ENCODE assay signal across 14 cellular contexts in genomic region chr13:62837895-62838294, GRCh38.
"Had no signal": no experiment of that assay in that cellular context is flagged by ENCODE, and none has a peak within 500 bp of the region (broad histone marks: within the 10 kb centered on the region; RNA-seq: fewer than 3 reads in every experiment).

No MANE protein-coding gene starts in this region.

- H3K4me3 ChIP-seq: body of pancreas, lower lobe of right lung, skin epidermis, uterus had no signal

- H3K4me3 Mint-ChIP-seq: activated B cell treated with CpG ODN at 0.5 μM for 24 hours; activated CD4-positive, alpha-beta T cell treated with anti-CD3 and anti-CD28 coated beads, Interleukin-2, amount 10 ng/mL, durations not matched to agents 7 days and 5 days; naive B cell; T-helper 1 cell treated with Interleukin-12 subunit alpha and Interleukin-12 subunit beta and Interleukin-4 antibody, amounts not matched to agents 30 μg/mL and 1 μg/mL, for 36 hours had no signal

- ATAC-seq: body of pancreas, lower lobe of right lung had no signal

- H3K4me1 Mint-ChIP-seq: activated B cell treated with CpG ODN at 0.5 μM for 24 hours; activated CD4-positive, alpha-beta T cell treated with anti-CD3 and anti-CD28 coated beads, Interleukin-2, amount 10 ng/mL, durations not matched to agents 7 days and 5 days; naive B cell had no signal

- DNase-seq: activated B cell treated with CpG ODN at 0.5 μM for 24 hours; activated CD4-positive, alpha-beta T cell treated with anti-CD3 and anti-CD28 coated beads, Interleukin-2, amount 10 ng/mL, durations not matched to agents 7 days and 5 days; activated CD8-positive, alpha-beta memory T cell treated with anti-CD3 and anti-CD28 coated beads for 24 hours; activated naive CD4-positive, alpha-beta T cell treated with Interleukin-2 at 50 U/mL for 16 hours; body of pancreas; lower lobe of right lung; midbrain; naive B cell; retina; uterus had no signal

- FAIRE-seq: TTC549 had no signal

- H3K27me3 Mint-ChIP-seq: activated B cell treated with CpG ODN at 0.5 μM for 24 hours; activated CD4-positive, alpha-beta T cell treated with anti-CD3 and anti-CD28 coated beads, Interleukin-2, amount 10 ng/mL, durations not matched to agents 7 days and 5 days; naive B cell had no signal

- H3K27ac ChIP-seq: body of pancreas, lower lobe of right lung, parathyroid adenoma, skin epidermis, uterus had no signal

- H3K27ac Mint-ChIP-seq: activated B cell treated with CpG ODN at 0.5 μM for 24 hours; activated CD4-positive, alpha-beta T cell treated with anti-CD3 and anti-CD28 coated beads, Interleukin-2, amount 10 ng/mL, durations not matched to agents 7 days and 5 days; naive B cell; T-helper 1 cell treated with Interleukin-12 subunit alpha and Interleukin-12 subunit beta and Interleukin-4 antibody, amounts not matched to agents 30 μg/mL and 1 μg/mL, for 36 hours had no signal

- H3K36me3 Mint-ChIP-seq: naive B cell had no signal

- H3K9me3 Mint-ChIP-seq: activated B cell treated with CpG ODN at 0.5 μM for 24 hours; activated CD4-positive, alpha-beta T cell treated with anti-CD3 and anti-CD28 coated beads, Interleukin-2, amount 10 ng/mL, durations not matched to agents 7 days and 5 days; T-helper 1 cell treated with Interleukin-12 subunit alpha and Interleukin-12 subunit beta and Interleukin-4 antibody, amounts not matched to agents 30 μg/mL and 1 μg/mL, for 36 hours had no signal
